9 cellular contexts compared by ENCODE assay signal in the genomic region with DNA sequence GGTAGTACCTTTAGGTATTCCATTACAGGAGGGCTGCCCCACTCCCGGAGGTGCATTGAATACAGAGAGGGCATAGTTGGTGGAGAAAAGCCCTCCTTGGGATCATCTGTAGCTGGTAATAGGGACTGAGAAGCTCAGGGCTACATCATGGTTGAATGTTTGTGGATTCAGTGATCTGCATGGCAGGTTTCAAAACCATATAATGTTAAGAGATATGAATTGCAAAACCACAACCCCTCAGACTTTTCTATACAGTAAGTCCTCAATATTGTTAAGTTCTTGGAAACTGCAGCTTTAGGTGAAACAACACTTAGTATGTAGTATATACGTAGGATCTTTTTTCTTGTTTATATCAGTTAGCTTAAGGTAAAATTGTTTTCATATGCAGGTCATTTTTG.
DNase-seq lines count a peak whose midpoint lies in the region; ATAC-seq lines count a peak whose summit lies in the region.
"Had no signal": no experiment of that assay in that cellular context is flagged by ENCODE, and none has a peak within 500 bp of the region (broad histone marks: within the 10 kb centered on the region; RNA-seq: fewer than 3 reads in every experiment).

No MANE protein-coding gene starts in this region.

- H3K27ac Mint-ChIP-seq in T-helper 2 cell treated with Interferon-gamma antibody and Interleukin-4, amounts not matched to agents 5 μg/mL and 100 μg/mL, for 36 hours: peak overlapping the region; percentile 64

- DNase-seq in ELR (ENCODE audit: low read depth) (peak; percentile 3), GM03348 (ENCODE audit: low spot score) (no peak), HuH-7.5 (ENCODE audit: low spot score) (no peak), NCI-H526 (lab: John Stamatoyannopoulos, UW) (no peak)
- no peak for DNase-seq in T-helper 2 cell treated with Interferon-gamma antibody and Interleukin-4, amounts not matched to agents 5 μg/mL and 100 μg/mL, for 36 hours (ENCODE audit: low spot score)
- no peak for DNase-seq in activated CD4-positive, CD25-positive, alpha-beta regulatory T cell (lab: John Stamatoyannopoulos, UW)
- DNase-seq: NCI-H2081 had no signal

- H3K9me3 Mint-ChIP-seq in T-helper 2 cell treated with Interferon-gamma antibody and Interleukin-4, amounts not matched to agents 5 μg/mL and 100 μg/mL, for 36 hours: no peaks in the 10 kb centered on the region

- peak overlapping the region; percentile 35 for H3K4me3 Mint-ChIP-seq in T-helper 2 cell treated with Interferon-gamma antibody and Interleukin-4, amounts not matched to agents 5 μg/mL and 100 μg/mL, for 36 hours

- H3K4me1 Mint-ChIP-seq in T-helper 2 cell treated with Interferon-gamma antibody and Interleukin-4, amounts not matched to agents 5 μg/mL and 100 μg/mL, for 36 hours (ENCODE audit: low read depth): peaks cover 36% of the 10 kb centered on the region

- peaks cover 5% of the 10 kb centered on the region for H3K36me3 Mint-ChIP-seq in T-helper 2 cell treated with Interferon-gamma antibody and Interleukin-4, amounts not matched to agents 5 μg/mL and 100 μg/mL, for 36 hours (ENCODE audit: low read depth)

- peak; percentile 44 for ATAC-seq in GM19351 (IDR thresholded peaks at IDR 0.05; ENCODE audit: unreplicated experiment)
- ATAC-seq in HG02970 (IDR thresholded peaks at IDR 0.05; ENCODE audit: low FRiP score, unreplicated experiment): peak; percentile 23

- no peaks in the 10 kb centered on the region for H3K27me3 Mint-ChIP-seq in T-helper 2 cell treated with Interferon-gamma antibody and Interleukin-4, amounts not matched to agents 5 μg/mL and 100 μg/mL, for 36 hours (ENCODE audit: low read depth)
